ENCODE assay signal across 9 cellular contexts in genomic region chr14:66509874-66510273, GRCh38. TPM values are rescaled to one million over a fixed set of nuclear protein-coding genes. Genes with fewer than 3 reads are reported as not detected.
DNase-seq lines count a peak whose midpoint lies in the region; ATAC-seq lines count a peak whose summit lies in the region.
"Had no signal": no experiment of that assay in that cellular context is flagged by ENCODE, and none has a peak within 500 bp of the region (broad histone marks: within the 10 kb centered on the region; RNA-seq: fewer than 3 reads in every experiment).

No MANE protein-coding gene starts in this region.

- H3K9me3 Mint-ChIP-seq in activated CD8-positive, alpha-beta memory T cell treated with anti-CD3 and anti-CD28 coated beads, Interleukin-2, amount 10 ng/mL, durations not matched to agents 7 days and 5 days (ENCODE audit: low read depth): no peaks in the 10 kb centered on the region
- H3K9me3 Mint-ChIP-seq in activated T-helper 17 cell treated with anti-CD3 and anti-CD28 coated beads, Interleukin-2, amount 50 U/mL, for 72 hours: no peaks in the 10 kb centered on the region

- no peaks in the 10 kb centered on the region for H3K36me3 Mint-ChIP-seq in activated CD8-positive, alpha-beta memory T cell treated with anti-CD3 and anti-CD28 coated beads, Interleukin-2, amount 10 ng/mL, durations not matched to agents 7 days and 5 days
- no peaks in the 10 kb centered on the region for H3K36me3 Mint-ChIP-seq in activated T-helper 17 cell treated with anti-CD3 and anti-CD28 coated beads, Interleukin-2, amount 50 U/mL, for 72 hours (ENCODE audit: low read depth)

- peaks cover 56% of the 10 kb centered on the region for H3K27me3 Mint-ChIP-seq in activated CD8-positive, alpha-beta memory T cell treated with anti-CD3 and anti-CD28 coated beads, Interleukin-2, amount 10 ng/mL, durations not matched to agents 7 days and 5 days
- no peaks in the 10 kb centered on the region for H3K27me3 Mint-ChIP-seq in activated T-helper 17 cell treated with anti-CD3 and anti-CD28 coated beads, Interleukin-2, amount 50 U/mL, for 72 hours

- no peak overlapping the region for H3K27ac Mint-ChIP-seq in activated CD8-positive, alpha-beta memory T cell treated with anti-CD3 and anti-CD28 coated beads, Interleukin-2, amount 10 ng/mL, durations not matched to agents 7 days and 5 days
- H3K27ac Mint-ChIP-seq in activated T-helper 17 cell treated with anti-CD3 and anti-CD28 coated beads, Interleukin-2, amount 50 U/mL, for 72 hours: peak overlapping the region; percentile 12

- peaks cover 31% of the 10 kb centered on the region for H3K4me1 Mint-ChIP-seq in activated CD8-positive, alpha-beta memory T cell treated with anti-CD3 and anti-CD28 coated beads, Interleukin-2, amount 10 ng/mL, durations not matched to agents 7 days and 5 days
- H3K4me1 Mint-ChIP-seq in activated T-helper 17 cell treated with anti-CD3 and anti-CD28 coated beads, Interleukin-2, amount 50 U/mL, for 72 hours: peaks cover 15% of the 10 kb centered on the region

- DNase-seq in activated CD8-positive, alpha-beta memory T cell treated with anti-CD3 and anti-CD28 coated beads, Interleukin-2, amount 10 ng/mL, durations not matched to agents 7 days and 5 days: no peak
- no peak for DNase-seq in activated CD8-positive, alpha-beta memory T cell treated with anti-CD3 and anti-CD28 coated beads, Interleukin-2, amount 50 U/mL, for 4 hours
- DNase-seq in SKM-1 (lab: John Stamatoyannopoulos, UW; ENCODE audit: unreplicated experiment) (no peak), NCI-H1105 treated with DMSO at 0.1 percent for 48 hours (lab: John Stamatoyannopoulos, UW) (no peak)

- CTCF ChIA-PET in activated CD8-positive, alpha-beta memory T cell treated with anti-CD3 and anti-CD28 coated beads, Interleukin-2, amount 10 ng/mL, durations not matched to agents 7 days and 5 days (lab: Charles Lee): no interaction called here

- ATAC-seq in activated CD8-positive, alpha-beta memory T cell treated with anti-CD3 and anti-CD28 coated beads, Interleukin-2, amount 10 ng/mL, durations not matched to agents 7 days and 5 days: no peak
- no peak for ATAC-seq in activated T-helper 17 cell treated with anti-CD3 and anti-CD28 coated beads, Interleukin-2, amount 50 U/mL, for 72 hours (replicated peaks)
- ATAC-seq in HG03159 (IDR thresholded peaks at IDR 0.05; ENCODE audit: unreplicated experiment): no peak

- peaks cover 6% of the 10 kb centered on the region; the same call in 1 of the 2 replicates for H3K4me1 ChIP-seq in iPS-20b (ENCODE audit: insufficient read depth, low read length)
- H3K4me1 ChIP-seq in subcutaneous abdominal adipose tissue (ENCODE audit: control insufficient read depth in 5 of 5, insufficient read depth in 5 of 5, low read length in 5 of 5): peaks cover 2 to 40% (median 24%) of the 10 kb centered on the region in 5 donors

- H3K27ac ChIP-seq in iPS-20b (ENCODE audit: low read length) (no peak overlapping the region), subcutaneous abdominal adipose tissue (ENCODE audit: low read depth, low read length) (peak overlapping the region; percentile 86)

- H3K9ac ChIP-seq in iPS-20b (ENCODE audit: low read depth, low read length): no peak overlapping the region
- H3K9ac ChIP-seq in subcutaneous abdominal adipose tissue (ENCODE audit: low read length in 5 of 5): peak overlapping the region in 2 of 5 donors; percentile 78 to 86

- H3K36me3 ChIP-seq in iPS-20b (ENCODE audit: insufficient read depth, low read depth, low read length) (no peaks in the 10 kb centered on the region), subcutaneous abdominal adipose tissue (ENCODE audit: control insufficient read depth in 5 of 5, insufficient read depth in 5 of 5, low read length in 5 of 5) (no peaks in the 10 kb centered on the region)

- H3K4me3 Mint-ChIP-seq in activated CD8-positive, alpha-beta memory T cell treated with anti-CD3 and anti-CD28 coated beads, Interleukin-2, amount 10 ng/mL, durations not matched to agents 7 days and 5 days: peak overlapping the region; percentile 75
- H3K4me3 Mint-ChIP-seq in activated T-helper 17 cell treated with anti-CD3 and anti-CD28 coated beads, Interleukin-2, amount 50 U/mL, for 72 hours: peak overlapping the region; percentile 96

- H3K27me3 ChIP-seq in iPS-20b (ENCODE audit: insufficient read depth, low read length) (peaks cover 25% of the 10 kb centered on the region), subcutaneous abdominal adipose tissue (ENCODE audit: control insufficient read depth in 5 of 5, insufficient read depth in 4 of 5, low read length in 5 of 5) (no peaks in the 10 kb centered on the region)

- H3K9me3 ChIP-seq in iPS-20b (ENCODE audit: insufficient read depth, low read depth, low read length) (no peaks in the 10 kb centered on the region), subcutaneous abdominal adipose tissue (ENCODE audit: control insufficient read depth in 5 of 5, low read length in 5 of 5) (no peaks in the 10 kb centered on the region)

- H3K4me3 ChIP-seq in iPS-20b (ENCODE audit: low read length): peak overlapping the region; percentile 98
- peak overlapping the region in 4 of 5 donors; percentile 83 to 94 (median 86) for H3K4me3 ChIP-seq in subcutaneous abdominal adipose tissue (ENCODE audit: low read depth in 1 of 5, low read length in 5 of 5)

RNA-seq across cellular contexts. Expression of gene GPHN, which starts 1.9 kb away (rescaled TPM):
- 10 to 100 TPM; 11.9 to 22.5 TPM for total RNA-seq in activated CD8-positive, alpha-beta memory T cell treated with anti-CD3 and anti-CD28 coated beads, Interleukin-2, amount 10 ng/mL, durations not matched to agents 7 days and 5 days
- 10 to 100 TPM; 21.7 to 23.2 TPM for total RNA-seq in activated T-helper 17 cell treated with anti-CD3 and anti-CD28 coated beads, Interleukin-2, amount 50 U/mL, for 72 hours

RNA-seq across cellular contexts. Expression of gene CCDC196, which starts 23.7 kb away (rescaled TPM):
- not detected for total RNA-seq in activated CD8-positive, alpha-beta memory T cell treated with anti-CD3 and anti-CD28 coated beads, Interleukin-2, amount 10 ng/mL, durations not matched to agents 7 days and 5 days
- not detected for total RNA-seq in activated T-helper 17 cell treated with anti-CD3 and anti-CD28 coated beads, Interleukin-2, amount 50 U/mL, for 72 hours
- total RNA-seq: T-helper 2 cell treated with Interferon-gamma antibody and Interleukin-4, amounts not matched to agents 100 ng/mL and 5 ng/mL, for 36 hours had no signal
